10 cellular contexts compared by ENCODE assay signal in the genomic region with DNA sequence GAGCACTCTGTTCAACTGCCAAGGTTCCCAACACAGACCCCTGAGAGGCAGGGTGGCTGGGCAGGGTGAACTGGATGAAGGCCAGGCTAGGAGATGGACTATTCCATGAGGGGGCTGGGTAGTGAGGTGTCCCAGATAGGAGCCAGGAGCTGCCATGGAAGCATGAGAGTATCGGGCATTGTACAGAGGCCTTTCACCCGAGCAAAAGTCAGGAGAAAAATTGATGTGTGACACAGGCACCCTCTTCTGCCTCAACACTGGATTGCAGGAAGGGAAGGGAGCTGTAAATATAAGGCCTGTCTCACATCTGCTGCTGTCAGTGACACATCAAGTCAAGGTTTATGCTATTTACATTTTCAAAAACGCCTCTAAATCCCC.
A peak's percentile ranks its signal among the peaks of the same experiment; 100 is the strongest.
DNase-seq lines count a peak whose midpoint lies in the region; ATAC-seq and TF ChIP-seq lines count a peak whose summit lies in the region.
"Had no signal": no experiment of that assay in that cellular context is flagged by ENCODE, and none has a peak within 500 bp of the region (broad histone marks: within the 10 kb centered on the region; RNA-seq: fewer than 3 reads in every experiment).

No MANE protein-coding gene starts in this region.

- TF ChIP-seq CTCF in coronary artery (IDR thresholded peaks at IDR 0.05) = no peak

- H3K27ac Mint-ChIP-seq in stimulated activated naive CD8-positive, alpha-beta T cell treated with anti-CD3 and anti-CD28 coated beads, Interleukin-15, Interleukin-2, amounts not matched to agents 100 ng/mL and 50 ng/mL, for 24 hours = peak overlapping the region; percentile 7
- H3K27ac Mint-ChIP-seq: activated naive CD4-positive, alpha-beta T cell treated with anti-CD3 and anti-CD28 coated beads for 36 hours had no signal

- DNase-seq in stimulated activated naive CD8-positive, alpha-beta T cell treated with anti-CD3 and anti-CD28 coated beads, Interleukin-15, Interleukin-2, amounts not matched to agents 100 U/mL and 50 U/mL, for 24 hours = no peak
- no peak for DNase-seq in coronary artery (ENCODE audit: low spot score)
- peak; percentile 56 to 67 for DNase-seq in lung microvascular endothelial cell (ENCODE audit: low read depth in 2 of 2)
- DNase-seq in central memory CD4-positive, alpha-beta T cell = no peak
- DNase-seq in activated T-cell treated with anti-CD3 and anti-CD28 coated beads, Interleukin-2, amount 50 U/mL, for 4 hours = no peak
- DNase-seq in occipital lobe (lab: John Stamatoyannopoulos, UW) = no peak

- no peaks in the 10 kb centered on the region for H3K9me3 Mint-ChIP-seq in stimulated activated naive CD8-positive, alpha-beta T cell treated with anti-CD3 and anti-CD28 coated beads, Interleukin-15, Interleukin-2, amounts not matched to agents 100 ng/mL and 50 ng/mL, for 24 hours
- H3K9me3 Mint-ChIP-seq in activated T-cell treated with anti-CD3 and anti-CD28 coated beads, Interleukin-2, amount 50 U/mL, for 4 hours = no peaks in the 10 kb centered on the region
- H3K9me3 Mint-ChIP-seq: activated naive CD4-positive, alpha-beta T cell treated with anti-CD3 and anti-CD28 coated beads for 36 hours; CD8-positive, alpha-beta T cell had no signal

- no peak overlapping the region for H3K4me3 Mint-ChIP-seq in stimulated activated naive CD8-positive, alpha-beta T cell treated with anti-CD3 and anti-CD28 coated beads, Interleukin-15, Interleukin-2, amounts not matched to agents 100 ng/mL and 50 ng/mL, for 24 hours
- H3K4me3 Mint-ChIP-seq in activated T-cell treated with anti-CD3 and anti-CD28 coated beads, Interleukin-2, amount 50 U/mL, for 4 hours = no peak overlapping the region
- H3K4me3 Mint-ChIP-seq: activated naive CD4-positive, alpha-beta T cell treated with anti-CD3 and anti-CD28 coated beads for 36 hours; CD8-positive, alpha-beta T cell had no signal

- no peak overlapping the region for H3K4me3 ChIP-seq in coronary artery

- no peak for ATAC-seq in stimulated activated naive CD8-positive, alpha-beta T cell treated with anti-CD3 and anti-CD28 coated beads, Interleukin-15, Interleukin-2, amounts not matched to agents 100 U/mL and 50 U/mL, for 24 hours
- ATAC-seq in GM21529 (IDR thresholded peaks at IDR 0.05; ENCODE audit: unreplicated experiment) = no peak
- ATAC-seq in activated T-cell treated with anti-CD3 and anti-CD28 coated beads, Interleukin-2, amount 50 U/mL, for 4 hours = no peak

- H3K36me3 Mint-ChIP-seq in stimulated activated naive CD8-positive, alpha-beta T cell treated with anti-CD3 and anti-CD28 coated beads, Interleukin-15, Interleukin-2, amounts not matched to agents 100 ng/mL and 50 ng/mL, for 24 hours (ENCODE audit: low read depth) = peaks cover 51% of the 10 kb centered on the region
- peaks cover 22% of the 10 kb centered on the region for H3K36me3 Mint-ChIP-seq in activated T-cell treated with anti-CD3 and anti-CD28 coated beads, Interleukin-2, amount 50 U/mL, for 4 hours (ENCODE audit: insufficient read depth)

- H3K27me3 Mint-ChIP-seq in stimulated activated naive CD8-positive, alpha-beta T cell treated with anti-CD3 and anti-CD28 coated beads, Interleukin-15, Interleukin-2, amounts not matched to agents 100 ng/mL and 50 ng/mL, for 24 hours = no peaks in the 10 kb centered on the region
- no peaks in the 10 kb centered on the region for H3K27me3 Mint-ChIP-seq in activated T-cell treated with anti-CD3 and anti-CD28 coated beads, Interleukin-2, amount 50 U/mL, for 4 hours (ENCODE audit: low read depth)

- peak overlapping the region; percentile 53 to 80 for H3K27ac ChIP-seq in coronary artery

- H3K4me1 Mint-ChIP-seq in stimulated activated naive CD8-positive, alpha-beta T cell treated with anti-CD3 and anti-CD28 coated beads, Interleukin-15, Interleukin-2, amounts not matched to agents 100 ng/mL and 50 ng/mL, for 24 hours (ENCODE audit: low read depth) = peaks cover 12% of the 10 kb centered on the region
- peaks cover 14% of the 10 kb centered on the region for H3K4me1 Mint-ChIP-seq in activated T-cell treated with anti-CD3 and anti-CD28 coated beads, Interleukin-2, amount 50 U/mL, for 4 hours (ENCODE audit: low read depth)

Comparison
In these comparisons a context has a peak if more than half of its experiments do, and no peak if none do; other contexts are left out.
1. DNase-seq: peak in lung microvascular endothelial cell (2 of 2); none in stimulated activated naive CD8-positive, alpha-beta T cell treated with anti-CD3 and anti-CD28 coated beads, Interleukin-15, Interleukin-2, amounts not matched to agents 100 U/mL and 50 U/mL, for 24 hours (single experiment), coronary artery (single experiment), central memory CD4-positive, alpha-beta T cell (single experiment), activated T-cell treated with anti-CD3 and anti-CD28 coated beads, Interleukin-2, amount 50 U/mL, for 4 hours (single experiment) and occipital lobe (single experiment).